Comparison of ENCODE assay signal across 15 cellular contexts in the genomic region with DNA sequence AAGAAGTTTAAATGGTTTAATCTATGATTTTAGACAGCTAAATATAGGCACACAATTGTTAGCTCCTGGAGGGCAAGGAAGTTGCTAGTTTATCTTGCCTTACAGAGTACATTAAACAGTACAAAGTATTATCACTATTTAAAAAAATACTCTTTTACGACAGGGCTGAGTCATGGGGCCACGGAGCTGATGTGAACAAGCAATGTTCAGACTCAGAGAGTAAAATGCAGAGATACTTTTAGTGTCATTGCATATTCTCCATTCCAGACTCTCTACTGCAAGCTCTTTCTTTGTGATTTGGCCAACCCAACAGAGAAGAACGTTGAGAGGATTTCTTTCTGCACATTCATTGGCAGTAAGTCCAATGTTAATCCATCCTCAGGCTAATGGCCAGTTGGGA.
DNase-seq lines count a peak whose midpoint lies in the region; ATAC-seq, FAIRE-seq and TF ChIP-seq lines count a peak whose summit lies in the region.
"Had no signal": no experiment of that assay in that cellular context is flagged by ENCODE, and none has a peak within 500 bp of the region (broad histone marks: within the 10 kb centered on the region; RNA-seq: fewer than 3 reads in every experiment).

No MANE protein-coding gene starts in this region.

- peak overlapping the region; percentile 88 for H3K27ac Mint-ChIP-seq in HFFc6
- H3K27ac Mint-ChIP-seq: activated CD8-positive, alpha-beta memory T cell treated with anti-CD3 and anti-CD28 coated beads, Interleukin-2, amount 10 ng/mL, durations not matched to agents 7 days and 5 days; stimulated activated naive CD8-positive, alpha-beta T cell treated with anti-CD3 and anti-CD28 coated beads, Interleukin-15, Interleukin-2, amounts not matched to agents 100 ng/mL and 50 ng/mL, for 24 hours had no signal

- H3K4me2 ChIP-seq in keratinocyte (ENCODE audit: control insufficient read depth, extremely low read depth, insufficient read depth, low read depth, low read length), result peak overlapping the region; percentile 46

- 44% methylated on average over 3 of the region's 3 CpGs for WGBS in right lobe of liver (ENCODE audit: insufficient coverage, low coverage, low lambda C conversion rate, missing lambda C conversion rate)

- H3K79me2 ChIP-seq in ACC112 (ENCODE audit: control insufficient read depth, insufficient read depth, low read length, unreplicated experiment), result no peaks in the 10 kb centered on the region
- no peaks in the 10 kb centered on the region for H3K79me2 ChIP-seq in keratinocyte (ENCODE audit: control insufficient read depth, insufficient read depth, low read length)

- peak overlapping the region; percentile 79 for H3K4me3 Mint-ChIP-seq in HFFc6
- H3K4me3 Mint-ChIP-seq: activated CD8-positive, alpha-beta memory T cell treated with anti-CD3 and anti-CD28 coated beads, Interleukin-2, amount 10 ng/mL, durations not matched to agents 7 days and 5 days; stimulated activated naive CD8-positive, alpha-beta T cell treated with anti-CD3 and anti-CD28 coated beads, Interleukin-15, Interleukin-2, amounts not matched to agents 100 ng/mL and 50 ng/mL, for 24 hours had no signal

- ATAC-seq in right lobe of liver, result no peak
- ATAC-seq: activated CD8-positive, alpha-beta memory T cell treated with anti-CD3 and anti-CD28 coated beads, Interleukin-2, amount 10 ng/mL, durations not matched to agents 7 days and 5 days; lower lobe of right lung; sciatic nerve had no signal

- H3K4me1 ChIP-seq in ACC112 (ENCODE audit: control insufficient read depth, insufficient read depth, low read length, unreplicated experiment) (peaks cover 35% of the 10 kb centered on the region), keratinocyte (ENCODE audit: control insufficient read depth, extremely low read depth, insufficient read depth, low read length) (peaks cover 38% of the 10 kb centered on the region), right lobe of liver (no peaks in the 10 kb centered on the region)
- H3K4me1 ChIP-seq: lower lobe of right lung had no signal

- TF ChIP-seq CTCF in HFFc6 (IDR thresholded peaks at IDR 0.05) (no peak), bronchial epithelial cell (IDR thresholded peaks at IDR 0.05; ENCODE audit: insufficient read depth, low read length, severe bottlenecking) (no peak), keratinocyte (optimal IDR thresholded peaks at IDR 0.05 in 1 of 3, IDR thresholded peaks at IDR 0.05 in 1 of 3, conservative IDR thresholded peaks at IDR 0.05 in 1 of 3; ENCODE audit: extremely low read depth in 1 of 3, insufficient read depth in 2 of 3, low read length in 3 of 3) (no peak), right lobe of liver (IDR thresholded peaks at IDR 0.05) (no peak)

- TF ChIP-seq POLR2A in right lobe of liver (IDR thresholded peaks at IDR 0.05), result no peak

- no peaks in the 10 kb centered on the region for H4K20me1 ChIP-seq in keratinocyte (ENCODE audit: control insufficient read depth, extremely low read depth, insufficient read depth, low read length)

- no peaks in the 10 kb centered on the region for H3K36me3 Mint-ChIP-seq in HFFc6 (ENCODE audit: low read depth)
- H3K36me3 Mint-ChIP-seq: activated CD8-positive, alpha-beta memory T cell treated with anti-CD3 and anti-CD28 coated beads, Interleukin-2, amount 10 ng/mL, durations not matched to agents 7 days and 5 days had no signal

- FAIRE-seq in bronchial epithelial cell (lab: Jason Lieb, UNC) (no peak), keratinocyte (lab: Jason Lieb, UNC) (peak; percentile 73)
- FAIRE-seq: A204.1 had no signal

- peak overlapping the region; percentile 81 for H2AFZ ChIP-seq in ACC112 (ENCODE audit: low read length, unreplicated experiment)
- H2AFZ ChIP-seq in keratinocyte (ENCODE audit: control insufficient read depth, low read length), result peak overlapping the region; percentile 35

- H3K9me3 ChIP-seq in keratinocyte (ENCODE audit: control insufficient read depth, low read depth, low read length) (no peaks in the 10 kb centered on the region), right lobe of liver (no peaks in the 10 kb centered on the region)
- H3K9me3 ChIP-seq: lower lobe of right lung had no signal

- no peaks in the 10 kb centered on the region for H3K9me3 Mint-ChIP-seq in HFFc6
- H3K9me3 Mint-ChIP-seq: stimulated activated naive CD8-positive, alpha-beta T cell treated with anti-CD3 and anti-CD28 coated beads, Interleukin-15, Interleukin-2, amounts not matched to agents 100 ng/mL and 50 ng/mL, for 24 hours had no signal

- H3K27me3 Mint-ChIP-seq in HFFc6 (ENCODE audit: insufficient read depth), result no peaks in the 10 kb centered on the region
- H3K27me3 Mint-ChIP-seq: activated CD8-positive, alpha-beta memory T cell treated with anti-CD3 and anti-CD28 coated beads, Interleukin-2, amount 10 ng/mL, durations not matched to agents 7 days and 5 days; stimulated activated naive CD8-positive, alpha-beta T cell treated with anti-CD3 and anti-CD28 coated beads, Interleukin-15, Interleukin-2, amounts not matched to agents 100 ng/mL and 50 ng/mL, for 24 hours had no signal

- DNase-seq in HFFc6 (peak; percentile 94), bronchial epithelial cell (ENCODE audit: low read depth) (peak; percentile 60), keratinocyte (ENCODE audit: low read depth, low spot score) (no peak), MV-4-11 (lab: John Stamatoyannopoulos, UW) (no peak), right lobe of liver (no peak), GM19238 (ENCODE audit: insufficient read length, low spot score) (no peak), NCI-H2081 (lab: John Stamatoyannopoulos, UW) (no peak)
- DNase-seq: activated CD8-positive, alpha-beta memory T cell treated with anti-CD3 and anti-CD28 coated beads, Interleukin-2, amount 10 ng/mL, durations not matched to agents 7 days and 5 days; activated naive CD4-positive, alpha-beta T cell treated with Interleukin-2 at 50 U/mL for 16 hours; lower lobe of right lung; WERI-Rb-1 had no signal

- intact Hi-C loops in right lobe of liver (cut with DNase I), result no loop called here

- H3K4me1 Mint-ChIP-seq in HFFc6 (ENCODE audit: low read depth), result peaks cover 67% of the 10 kb centered on the region
- H3K4me1 Mint-ChIP-seq: activated CD8-positive, alpha-beta memory T cell treated with anti-CD3 and anti-CD28 coated beads, Interleukin-2, amount 10 ng/mL, durations not matched to agents 7 days and 5 days had no signal

- H3K27ac ChIP-seq in ACC112 (ENCODE audit: low read depth, low read length), result peak overlapping the region; percentile 74
- H3K27ac ChIP-seq in keratinocyte (ENCODE audit: control insufficient read depth, insufficient read depth, low read length), result peak overlapping the region; percentile 81
- no peak overlapping the region for H3K27ac ChIP-seq in right lobe of liver
- H3K27ac ChIP-seq: lower lobe of right lung, WERI-Rb-1 had no signal

- H3K9me1 ChIP-seq in keratinocyte (ENCODE audit: control insufficient read depth, extremely low read depth, insufficient read depth, low read length), result no peaks in the 10 kb centered on the region

- no peak overlapping the region for H3K9ac ChIP-seq in keratinocyte (ENCODE audit: control insufficient read depth, extremely low read depth, insufficient read depth, low read length)

- H3K36me3 ChIP-seq in ACC112 (ENCODE audit: insufficient read depth, low read length) (no peaks in the 10 kb centered on the region), bronchial epithelial cell (ENCODE audit: control insufficient read depth, insufficient read depth, low read length) (no peaks in the 10 kb centered on the region), keratinocyte (ENCODE audit: control insufficient read depth in 2 of 2, extremely low read depth in 1 of 2, insufficient read depth in 2 of 2, low read length in 2 of 2) (no peaks in the 10 kb centered on the region), right lobe of liver (no peaks in the 10 kb centered on the region)
- H3K36me3 ChIP-seq: lower lobe of right lung, WERI-Rb-1 had no signal

- dilution Hi-C loops in keratinocyte (cut with MboI; ENCODE audit: extremely low pct_ligation_motif_present, low sequenced_read_pairs), result no loop called here

- H3K4me3 ChIP-seq in ACC112 (ENCODE audit: low read depth, low read length) (no peak overlapping the region), bronchial epithelial cell (ENCODE audit: low read depth, low read length) (no peak overlapping the region), keratinocyte (ENCODE audit: control insufficient read depth in 2 of 3, extremely low read depth in 1 of 3, insufficient read depth in 2 of 3, low read depth in 1 of 3, low read length in 3 of 3) (no peak overlapping the region), right lobe of liver (no peak overlapping the region)
- H3K4me3 ChIP-seq: lower lobe of right lung had no signal

- H3K27me3 ChIP-seq in ACC112 (ENCODE audit: insufficient read depth, low read length) (no peaks in the 10 kb centered on the region), bronchial epithelial cell (ENCODE audit: control insufficient read depth, insufficient read depth, low read length) (no peaks in the 10 kb centered on the region), keratinocyte (ENCODE audit: control insufficient read depth, extremely low read depth, insufficient read depth, low read length) (no peaks in the 10 kb centered on the region), right lobe of liver (no peaks in the 10 kb centered on the region)

Comparison
In these comparisons a context has a peak if more than half of its experiments do, and no peak if none do; other contexts are left out.
1. H3K27ac ChIP-seq: peak in ACC112 (single experiment) and keratinocyte (single experiment); none in right lobe of liver (0 of 3).
2. DNase-seq: peak in HFFc6 (single experiment) and bronchial epithelial cell (single experiment); none in keratinocyte (single experiment), MV-4-11 (single experiment), right lobe of liver (0 of 3), GM19238 (single experiment) and NCI-H2081 (0 of 2).